ENCODE assay signal across 1 cellular context in the genomic region with DNA sequence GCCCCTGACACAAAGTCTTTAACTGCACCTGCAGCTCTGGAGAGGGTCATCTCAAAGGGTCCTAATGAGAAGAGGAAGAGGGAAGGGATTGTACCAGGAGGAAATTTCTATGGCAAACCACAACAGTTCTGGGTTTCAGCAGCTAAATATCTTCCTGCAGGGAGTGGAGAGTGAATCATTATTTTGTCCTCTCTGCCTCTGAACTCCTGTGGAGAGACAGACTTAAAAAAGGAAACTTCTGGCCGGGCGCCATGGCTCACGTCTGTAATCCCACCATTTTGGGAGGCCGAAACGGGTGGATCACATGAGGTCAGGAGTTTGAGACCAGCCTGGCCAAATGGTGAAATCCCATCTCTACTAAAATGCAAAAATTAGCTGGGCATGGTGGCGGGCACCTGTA.
TF ChIP-seq lines count a peak whose summit lies in the region.

No MANE protein-coding gene starts in this region.

TF ChIP-seq in endothelial cell of umbilical vein, 7 proteins besides CTCF, POLR2A, EP300 and RAD21:
- no peak for TF ChIP-seq EZH2 (IDR thresholded peaks at IDR 0.05; ENCODE audit: borderline replicate concordance, low read depth, low read length, severe bottlenecking)
- no peak for TF ChIP-seq POLR2AphosphoS5 (IDR thresholded peaks at IDR 0.05; ENCODE audit: insufficient read depth, low read depth, low read length)
- TF ChIP-seq, protein P1, sequence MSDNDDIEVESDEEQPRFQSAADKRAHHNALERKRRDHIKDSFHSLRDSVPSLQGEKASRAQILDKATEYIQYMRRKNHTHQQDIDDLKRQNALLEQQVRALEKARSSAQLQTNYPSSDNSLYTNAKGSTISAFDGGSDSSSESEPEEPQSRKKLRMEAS (IDR thresholded peaks at IDR 0.05; ENCODE audit: insufficient read depth, insufficient read length): no peak
- TF ChIP-seq JUN (IDR thresholded peaks at IDR 0.05; ENCODE audit: borderline replicate concordance, insufficient read depth, insufficient read length, low read depth): no peak
- no peak for TF ChIP-seq GATA2 (IDR thresholded peaks at IDR 0.05; ENCODE audit: insufficient read depth, insufficient read length, low read depth, low read length)
- TF ChIP-seq MYC (IDR thresholded peaks at IDR 0.05; ENCODE audit: low read depth, low read length): no peak
- no peak for TF ChIP-seq FOS (IDR thresholded peaks at IDR 0.05; ENCODE audit: borderline replicate concordance, insufficient read depth, low read length)
TF ChIP-seq in endothelial cell of umbilical vein: peak in this region for 0.
